ENCODE assay signal across 1 cellular context in the genomic region with DNA sequence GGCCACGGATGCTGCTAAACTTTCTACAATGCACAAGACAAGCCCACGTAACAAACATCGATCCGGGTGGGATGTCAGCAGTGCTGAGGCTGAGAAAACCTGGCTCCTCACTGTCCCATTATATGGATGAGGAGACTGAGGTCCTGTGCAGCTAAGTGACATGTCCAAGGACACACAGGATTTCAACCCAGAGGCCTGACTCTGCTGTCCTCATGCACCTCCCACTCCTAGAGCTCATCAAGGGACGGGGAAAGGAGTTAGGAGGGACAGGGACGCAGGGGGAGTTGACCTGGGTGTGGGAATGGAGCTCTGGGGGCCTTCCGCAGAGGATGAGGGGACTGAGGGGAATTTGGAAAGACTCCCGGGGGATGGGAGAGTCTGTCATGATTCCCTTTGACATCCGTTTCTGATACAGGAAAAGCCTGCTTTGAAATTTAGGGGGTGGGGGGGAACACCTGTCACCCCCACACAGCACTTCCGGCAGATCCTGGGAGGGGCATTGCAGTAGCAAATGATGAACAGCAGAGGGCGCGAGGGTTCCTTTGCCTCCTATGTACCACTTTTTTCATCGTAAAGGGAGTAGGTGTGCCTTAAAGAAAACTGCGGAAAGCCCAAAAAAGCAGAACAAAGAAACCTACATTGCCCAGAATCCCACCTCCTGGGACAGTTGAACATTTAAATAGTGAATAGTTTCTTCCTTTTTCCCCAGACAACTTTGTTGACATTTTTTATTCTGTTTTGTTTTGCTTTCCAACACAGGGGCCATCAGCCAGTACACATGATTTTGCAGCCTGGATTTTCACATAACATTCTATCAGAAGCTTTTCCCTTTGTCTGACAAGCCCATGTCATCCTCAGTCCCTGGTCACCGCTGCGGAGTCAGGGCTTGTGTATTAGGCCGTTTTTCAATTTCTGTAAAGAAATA.
TF ChIP-seq lines count a peak whose summit lies in the region.

No MANE protein-coding gene starts in this region.

TF ChIP-seq in IMR-90, 13 proteins besides CTCF, POLR2A, EP300 and RAD21:
- TF ChIP-seq RFX5 (IDR thresholded peaks at IDR 0.05; ENCODE audit: low read depth, low read length) (no peak), RCOR1 (IDR thresholded peaks at IDR 0.05; ENCODE audit: insufficient replicate concordance, low read length) (no peak), ELK1 (IDR thresholded peaks at IDR 0.05; ENCODE audit: borderline replicate concordance, low read depth, low read length) (0 out of 2 replicates have a peak, but pooled peaks have one; percentile 53), NFE2L2 (IDR thresholded peaks at IDR 0.05; ENCODE audit: low read depth, low read length) (no peak), FOS (IDR thresholded peaks at IDR 0.05; ENCODE audit: low read depth, low read length) (no peak), CHD1 (IDR thresholded peaks at IDR 0.05; ENCODE audit: low read depth, low read length) (no peak), CEBPB (IDR thresholded peaks at IDR 0.05; ENCODE audit: low read depth, low read length) (no peak), MXI1 (IDR thresholded peaks at IDR 0.05; ENCODE audit: borderline replicate concordance, low read depth, low read length) (no peak), SMC3 (IDR thresholded peaks at IDR 0.05; ENCODE audit: low read depth, low read length) (peak; percentile 95), MAZ (IDR thresholded peaks at IDR 0.05; ENCODE audit: borderline replicate concordance, low read depth, low read length) (peak; percentile 62; the same call in 1 of the 2 replicates), MAFK (IDR thresholded peaks at IDR 0.05; ENCODE audit: low read depth, low read length) (no peak), BHLHE40 (IDR thresholded peaks at IDR 0.05; ENCODE audit: low read depth, low read length) (peak; percentile 4; the same call in 1 of the 2 replicates)
- TF ChIP-seq, protein P1, sequence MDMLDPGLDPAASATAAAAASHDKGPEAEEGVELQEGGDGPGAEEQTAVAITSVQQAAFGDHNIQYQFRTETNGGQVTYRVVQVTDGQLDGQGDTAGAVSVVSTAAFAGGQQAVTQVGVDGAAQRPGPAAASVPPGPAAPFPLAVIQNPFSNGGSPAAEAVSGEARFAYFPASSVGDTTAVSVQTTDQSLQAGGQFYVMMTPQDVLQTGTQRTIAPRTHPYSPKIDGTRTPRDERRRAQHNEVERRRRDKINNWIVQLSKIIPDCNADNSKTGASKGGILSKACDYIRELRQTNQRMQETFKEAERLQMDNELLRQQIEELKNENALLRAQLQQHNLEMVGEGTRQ (IDR thresholded peaks at IDR 0.05; ENCODE audit: low read depth, low read length): no peak
TF ChIP-seq in IMR-90: peak in this region for 4.
